ENCODE assay signal across 19 cellular contexts in genomic region chr17:8482546-8482945, GRCh38.
"Had no signal": no experiment of that assay in that cellular context is flagged by ENCODE, and none has a peak within 500 bp of the region (broad histone marks: within the 10 kb centered on the region; RNA-seq: fewer than 3 reads in every experiment).

No MANE protein-coding gene starts in this region.

- H3K27ac ChIP-seq: heart left ventricle, left ventricle myocardium inferior, ovary, thyroid gland had no signal

- H3K27me3 Mint-ChIP-seq: activated B cell treated with CpG ODN at 0.5 μM for 24 hours; activated CD4-positive, alpha-beta T cell treated with anti-CD3 and anti-CD28 coated beads, Interleukin-2, amount 10 ng/mL, durations not matched to agents 24 days and 14 days; stimulated activated naive CD8-positive, alpha-beta T cell treated with anti-CD3 and anti-CD28 coated beads, Interleukin-15, Interleukin-2, amounts not matched to agents 100 ng/mL and 50 ng/mL, for 24 hours had no signal

- H3K27me3 ChIP-seq: esophagus muscularis mucosa, heart left ventricle, ovary, thyroid gland had no signal

- H3K4me1 Mint-ChIP-seq: activated B cell treated with CpG ODN at 0.5 μM for 24 hours; activated CD4-positive, alpha-beta T cell treated with anti-CD3 and anti-CD28 coated beads, Interleukin-2, amount 10 ng/mL, durations not matched to agents 24 days and 14 days had no signal

- DNase-seq: activated B cell treated with CpG ODN at 0.5 μM for 24 hours; activated CD4-positive, alpha-beta T cell treated with anti-CD3 and anti-CD28 coated beads, Interleukin-2, amount 10 ng/mL, durations not matched to agents 24 days and 14 days; activated CD8-positive, alpha-beta memory T cell treated with anti-CD3 and anti-CD28 coated beads for 24 hours; central memory CD4-positive, alpha-beta T cell; dermis blood vessel endothelial cell; heart left ventricle; islet precursor cell; left ventricle myocardium inferior; mesendoderm; ovary; SHP77; stimulated activated CD4-positive, alpha-beta T cell treated with anti-CD3 and anti-CD28 coated beads, Interleukin-4, amount 100 ng/mL, for 1 hour; stimulated activated CD8-positive, alpha-beta memory T cell treated with anti-CD3 and anti-CD28 coated beads, Interleukin-4, amount 100 ng/mL, for 48 hours; thyroid gland had no signal

- ATAC-seq: activated naive CD4-positive, alpha-beta T cell treated with anti-CD3 and anti-CD28 coated beads, Interleukin-2, amount 50 U/mL, for 72 hours; SK-N-SH treated with all-trans-retinoic acid at 6 μM for 48 hours had no signal

- H3K4me3 ChIP-seq: esophagus muscularis mucosa, heart left ventricle, left ventricle myocardium inferior, ovary, thyroid gland had no signal

- H3K27ac Mint-ChIP-seq: activated B cell treated with CpG ODN at 0.5 μM for 24 hours; activated CD4-positive, alpha-beta T cell treated with anti-CD3 and anti-CD28 coated beads, Interleukin-2, amount 10 ng/mL, durations not matched to agents 24 days and 14 days; activated T-helper 2 cell treated with anti-CD3 and anti-CD28 coated beads, Interferon-gamma antibody, Interleukin-2, Interleukin-4, amounts not matched to agents 10 μg/mL and 5 μg/mL and 100 μg/mL, durations not matched to agents 14 hours and 24 hours and 36 hours; stimulated activated naive CD8-positive, alpha-beta T cell treated with anti-CD3 and anti-CD28 coated beads, Interleukin-15, Interleukin-2, amounts not matched to agents 100 ng/mL and 50 ng/mL, for 24 hours had no signal

- H3K9me3 ChIP-seq: esophagus muscularis mucosa, ovary, thyroid gland had no signal

- H3K4me3 Mint-ChIP-seq: activated B cell treated with CpG ODN at 0.5 μM for 24 hours; activated CD4-positive, alpha-beta T cell treated with anti-CD3 and anti-CD28 coated beads, Interleukin-2, amount 10 ng/mL, durations not matched to agents 24 days and 14 days; stimulated activated naive CD8-positive, alpha-beta T cell treated with anti-CD3 and anti-CD28 coated beads, Interleukin-15, Interleukin-2, amounts not matched to agents 100 ng/mL and 50 ng/mL, for 24 hours had no signal

- H3K36me3 ChIP-seq: ovary had no signal
